8 cellular contexts compared by ENCODE assay signal in genomic region chr17:76585048-76585648, GRCh38. TPM values are rescaled to one million over a fixed set of nuclear protein-coding genes. Genes with fewer than 3 reads are reported as not detected.
DNase-seq lines count a peak whose midpoint lies in the region; ATAC-seq lines count a peak whose summit lies in the region.

No MANE protein-coding gene starts in this region.

- H3K27me3 ChIP-seq in iPS DF 6.9 (ENCODE audit: control insufficient read depth, insufficient read depth, low read length) (peaks cover 33% of the 10 kb centered on the region), skeletal muscle tissue (ENCODE audit: control insufficient read depth in 3 of 3, insufficient read depth in 3 of 3, low read length in 3 of 3) (peaks cover 7 to 23% (median 11%) of the 10 kb centered on the region in 3 donors)

- H3K4me1 Mint-ChIP-seq in activated naive CD8-positive, alpha-beta T cell (ENCODE audit: low read depth) = peaks cover 6% of the 10 kb centered on the region

- H3K4me1 ChIP-seq in iPS DF 6.9 (ENCODE audit: control insufficient read depth, insufficient read depth, low read length) = peaks cover 5% of the 10 kb centered on the region; the same call in 1 of the 2 replicates
- peaks cover 16 to 28% (median 26%) of the 10 kb centered on the region in 3 donors for H3K4me1 ChIP-seq in skeletal muscle tissue (ENCODE audit: control insufficient read depth in 3 of 3, insufficient read depth in 3 of 3, low read length in 3 of 3)

- ATAC-seq in HG02870 (IDR thresholded peaks at IDR 0.05; ENCODE audit: unreplicated experiment) = no peak

- H3K9me3 ChIP-seq in iPS DF 6.9 (ENCODE audit: control insufficient read depth, insufficient read depth, low read length) = no peaks in the 10 kb centered on the region
- H3K9me3 ChIP-seq in skeletal muscle tissue (ENCODE audit: control insufficient read depth in 3 of 3, low read length in 3 of 3) = no peaks in the 10 kb centered on the region

- peak overlapping the region; percentile 70 for H3K4me3 Mint-ChIP-seq in activated naive CD8-positive, alpha-beta T cell

- no peaks in the 10 kb centered on the region for H3K9me3 Mint-ChIP-seq in activated naive CD8-positive, alpha-beta T cell (ENCODE audit: low read depth)

- peak; percentile 40 for DNase-seq in SIG-M5 treated with dmso at 0.1 percent for 504 hours (lab: John Stamatoyannopoulos, UW; ENCODE audit: unreplicated experiment)
- DNase-seq in SIG-M5 (lab: John Stamatoyannopoulos, UW) = no peak
- no peak for DNase-seq in iPS DF 6.9 (ENCODE audit: low read depth, low spot score)
- no peak for DNase-seq in NCI-H1436 treated with DMSO at 0.1 percent for 48 hours (lab: John Stamatoyannopoulos, UW)
- no peak for DNase-seq in SKM-1 treated with dmso at 0.1 percent for 144 hours (lab: John Stamatoyannopoulos, UW; ENCODE audit: unreplicated experiment)

- no peak overlapping the region for H3K27ac Mint-ChIP-seq in activated naive CD8-positive, alpha-beta T cell

- H3K36me3 Mint-ChIP-seq in activated naive CD8-positive, alpha-beta T cell = peaks cover 10% of the 10 kb centered on the region

- whole genome bisulfite sequencing in iPS DF 6.9 (ENCODE audit: insufficient coverage, insufficient read length) = no CpG with 5 or more reads among the region's 60 CpGs

- H3K4me3 ChIP-seq in iPS DF 6.9 (ENCODE audit: low read length) = peak overlapping the region; percentile 38; the same call in 1 of the 2 replicates
- H3K4me3 ChIP-seq in skeletal muscle tissue (ENCODE audit: low read length in 3 of 3) = peak overlapping the region; percentile 74 to 81 (median 77)

- H3K9ac ChIP-seq in skeletal muscle tissue (ENCODE audit: low read depth in 1 of 3, low read length in 3 of 3) = peak overlapping the region; percentile 74 to 88 (median 82)

- H3K27me3 Mint-ChIP-seq in activated naive CD8-positive, alpha-beta T cell = peaks cover 30% of the 10 kb centered on the region

- H3K27ac ChIP-seq in iPS DF 6.9 (ENCODE audit: low read length) = no peak overlapping the region
- H3K27ac ChIP-seq in skeletal muscle tissue (ENCODE audit: low read depth, low read length) = no peak overlapping the region

- no peaks in the 10 kb centered on the region for H3K36me3 ChIP-seq in iPS DF 6.9 (ENCODE audit: control insufficient read depth, insufficient read depth, low read length)
- no peaks in the 10 kb centered on the region for H3K36me3 ChIP-seq in skeletal muscle tissue (ENCODE audit: control insufficient read depth in 3 of 3, insufficient read depth in 3 of 3, low read length in 3 of 3)

RNA-seq across cellular contexts. Expression of gene ST6GALNAC2, which starts 0.5 kb away (rescaled TPM):
- total RNA-seq in skeletal muscle tissue = 2.6 TPM

RNA-seq across cellular contexts. Expression of gene PRCD, which starts 45.3 kb away (rescaled TPM):
- total RNA-seq in skeletal muscle tissue = 0.52 TPM

RNA-seq across cellular contexts. Expression of gene CYGB, which starts 47.6 kb away (rescaled TPM):
- 8.9 TPM for total RNA-seq in skeletal muscle tissue

RNA-seq across cellular contexts. Expression of gene ST6GALNAC1, which starts 58.4 kb away (rescaled TPM):
- not detected for total RNA-seq in skeletal muscle tissue
